ENCODE assay signal across 35 cellular contexts in genomic region chr22:19004471-19004870, GRCh38.
"Had no signal": no experiment of that assay in that cellular context is flagged by ENCODE, and none has a peak within 500 bp of the region (broad histone marks: within the 10 kb centered on the region; RNA-seq: fewer than 3 reads in every experiment).

No MANE protein-coding gene starts in this region.

- H3K9ac ChIP-seq: KMS-11 had no signal

- H3K9me3 ChIP-seq: MG63 had no signal

- H3K4me2 ChIP-seq: KMS-11 had no signal

- H3K4me3 ChIP-seq: MG63 had no signal

- H3K36me3 ChIP-seq: MG63 had no signal

- DNase-seq: Karpas-422, Kasumi-1, MG63, MM.1S, MV-4-11, NCI-H1048, NCI-H1092, NCI-H1092 treated with DMSO at 0.1 percent for 48 hours, NCI-H1105, NCI-H1105 treated with DMSO at 0.1 percent for 48 hours, NCI-H1417, NCI-H1417 treated with DMSO at 0.1 percent for 48 hours, NCI-H1436, NCI-H1436 treated with DMSO at 0.1 percent for 48 hours, NCI-H146, NCI-H1694, NCI-H1694 treated with DMSO at 0.1 percent for 48 hours, NCI-H187, NCI-H187 treated with DMSO at 0.1 percent for 48 hours, NCI-H1930, NCI-H2029, NCI-H2029 treated with DMSO at 0.1 percent for 48 hours, NCI-H2081, NCI-H2081 treated with DMSO at 0.1 percent for 48 hours, NCI-H2107, NCI-H2171, NCI-H2171 treated with DMSO at 0.1 percent for 48 hours, NCI-H2227 treated with DMSO at 0.1 percent for 48 hours, NCI-H226, NCI-H345, NCI-H446, NCI-H446 treated with DMSO at 0.1 percent for 48 hours, NCI-H510A, NCI-H510A treated with DMSO at 0.1 percent for 48 hours had no signal

- H3K27ac ChIP-seq: KMS-11 had no signal
